ENCODE assay signal across 15 cellular contexts in the genomic region with DNA sequence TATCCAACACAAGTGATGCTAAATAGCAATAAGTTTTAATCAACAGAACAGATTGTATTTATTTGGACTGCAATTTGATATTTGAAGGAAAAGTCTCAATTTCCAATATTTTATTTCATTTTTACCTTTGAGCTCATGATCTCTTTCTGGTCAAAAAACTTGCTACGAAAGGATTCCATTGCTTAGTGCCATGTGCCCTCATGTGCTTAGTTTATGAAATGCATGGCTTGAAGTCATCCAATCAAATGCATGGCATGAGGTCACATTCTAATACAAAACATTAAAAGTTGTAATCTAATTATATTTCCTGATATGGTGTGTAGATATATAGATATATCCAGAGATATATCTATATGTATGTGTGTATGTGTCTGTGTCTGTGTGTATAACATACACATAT.
DNase-seq lines count a peak whose midpoint lies in the region; ATAC-seq and TF ChIP-seq lines count a peak whose summit lies in the region.
"Had no signal": no experiment of that assay in that cellular context is flagged by ENCODE, and none has a peak within 500 bp of the region (broad histone marks: within the 10 kb centered on the region; RNA-seq: fewer than 3 reads in every experiment).

No MANE protein-coding gene starts in this region.

- H3K79me2 ChIP-seq in SK-N-SH (ENCODE audit: insufficient read depth) = no peaks in the 10 kb centered on the region

- no peak overlapping the region for H3K4me2 ChIP-seq in SK-N-SH

- no peak overlapping the region for H2AFZ ChIP-seq in SK-N-SH (ENCODE audit: low read depth)

- ATAC-seq in SK-N-SH treated with all-trans-retinoic acid at 6 μM for 48 hours = no peak

- H3K27ac ChIP-seq in SK-N-SH (ENCODE audit: low read depth in 2 of 2, low read length in 1 of 2) = no peak overlapping the region
- H3K27ac ChIP-seq: skin epidermis had no signal

- H3K4me3 ChIP-seq in SK-N-SH (ENCODE audit: low read depth in 2 of 2, low read length in 1 of 2) (no peak overlapping the region), NB4 (ENCODE audit: low read depth, low read length) (no peak overlapping the region)
- H3K4me3 ChIP-seq: skin epidermis had no signal

- no peaks in the 10 kb centered on the region for H3K4me1 ChIP-seq in SK-N-SH (ENCODE audit: control insufficient read depth in 1 of 2, insufficient read depth in 2 of 2, low read depth in 1 of 2, low read length in 1 of 2)

- no peaks in the 10 kb centered on the region for H3K36me3 Mint-ChIP-seq in progenitor cell of endocrine pancreas (ENCODE audit: insufficient read depth)

- TF ChIP-seq CTCF in SK-N-SH (IDR thresholded peaks at IDR 0.05) = peak; percentile 31; the same call in 1 of the 2 replicates
- TF ChIP-seq CTCF in NB4 (IDR thresholded peaks at IDR 0.05; ENCODE audit: low read depth, low read length) = no peak
- peak; percentile 41 for TF ChIP-seq CTCF in progenitor cell of endocrine pancreas (IDR thresholded peaks at IDR 0.05; ENCODE audit: unreplicated experiment)

- H4K20me1 ChIP-seq in SK-N-SH (ENCODE audit: insufficient read depth) = no peaks in the 10 kb centered on the region

- no peaks in the 10 kb centered on the region for H3K36me3 ChIP-seq in SK-N-SH (replicated peaks in 1 of 2; ENCODE audit: control insufficient read depth in 1 of 2, insufficient read depth in 2 of 2, low read length in 1 of 2)

- TF ChIP-seq POLR2A in NB4 (IDR thresholded peaks at IDR 0.05; ENCODE audit: extremely low read depth, insufficient read length) = no peak

- no peaks in the 10 kb centered on the region for H3K27me3 ChIP-seq in SK-N-SH (ENCODE audit: insufficient read depth)

- H3F3A ChIP-seq in SK-N-SH (replicated peaks; ENCODE audit: insufficient read depth) = no peaks in the 10 kb centered on the region

- 40% methylated on average over 1 of the region's 1 CpG for WGBS in SK-N-SH (ENCODE audit: low lambda C conversion rate)

- no peaks in the 10 kb centered on the region for H3K9me3 ChIP-seq in SK-N-SH

- CTCF ChIA-PET in SK-N-SH (lab: Yijun Ruan, JAX) = interaction anchor here (0.6 to 0.8 kb wide), 2 partner anchors 15 to 321 kb away, joined by 3 read pairs; partner anchors contain the start of gene ADGRB3

- POLR2A ChIA-PET in SK-N-SH (lab: Yijun Ruan, JAX) = no interaction called here

- DNase-seq in SK-N-SH (no peak), NB4 (ENCODE audit: low read depth) (peak; percentile 4), brain pericyte (ENCODE audit: low read depth, low spot score) (peak; percentile 10), progenitor cell of endocrine pancreas (ENCODE audit: low spot score, unreplicated experiment) (no peak), NCI-H774 (lab: John Stamatoyannopoulos, UW) (no peak), ureter (ENCODE audit: low spot score) (no peak)
- no peak for DNase-seq in activated CD4-positive, alpha-beta T cell treated with anti-CD3 and anti-CD28 coated beads for 48 hours
- DNase-seq: activated CD4-positive, alpha-beta T cell treated with anti-CD3 and anti-CD28 coated beads for 4 hours; activated naive CD4-positive, alpha-beta T cell treated with anti-CD3 and anti-CD28 coated beads for 36 hours; AML-193; effector CD4-positive, alpha-beta T cell; NCI-H1694 treated with DMSO at 0.1 percent for 48 hours; stimulated activated CD8-positive, alpha-beta memory T cell treated with anti-CD3 and anti-CD28 coated beads, Interleukin-4, amount 100 ng/mL, for 48 hours had no signal

- H3K27me3 Mint-ChIP-seq in progenitor cell of endocrine pancreas = no peaks in the 10 kb centered on the region

- no peaks in the 10 kb centered on the region for H3K4me1 Mint-ChIP-seq in progenitor cell of endocrine pancreas (ENCODE audit: low read depth)

- no peak overlapping the region for H3K4me3 Mint-ChIP-seq in progenitor cell of endocrine pancreas (ENCODE audit: low read depth)
- H3K4me3 Mint-ChIP-seq: activated naive CD4-positive, alpha-beta T cell treated with anti-CD3 and anti-CD28 coated beads for 36 hours had no signal

- H3K9me3 Mint-ChIP-seq in progenitor cell of endocrine pancreas (ENCODE audit: low read depth) = no peaks in the 10 kb centered on the region
- H3K9me3 Mint-ChIP-seq: activated naive CD4-positive, alpha-beta T cell treated with anti-CD3 and anti-CD28 coated beads for 36 hours had no signal

- no peak for TF ChIP-seq EP300 in SK-N-SH (IDR thresholded peaks at IDR 0.05; ENCODE audit: borderline replicate concordance in 1 of 2, low read depth in 1 of 2, low read length in 1 of 2)

- no peak overlapping the region for H3K9ac ChIP-seq in SK-N-SH

- H3K27ac Mint-ChIP-seq in progenitor cell of endocrine pancreas = no peak overlapping the region
- H3K27ac Mint-ChIP-seq: activated naive CD4-positive, alpha-beta T cell treated with anti-CD3 and anti-CD28 coated beads for 36 hours had no signal

- H3K9me2 ChIP-seq in SK-N-SH = no peaks in the 10 kb centered on the region

- peak; percentile 59 for TF ChIP-seq RAD21 in SK-N-SH (IDR thresholded peaks at IDR 0.05; ENCODE audit: low read length)

TF ChIP-seq in SK-N-SH, 30 proteins besides CTCF, POLR2A, EP300 and RAD21 (continues in another document):
- TF ChIP-seq TEAD4 (IDR thresholded peaks at IDR 0.05; ENCODE audit: borderline replicate concordance, insufficient read depth) (no peak), GATA2 (CRISPR knock-in tag; IDR thresholded peaks at IDR 0.05) (no peak), MXI1 (IDR thresholded peaks at IDR 0.05; ENCODE audit: low read depth, low read length) (no peak), MEF2A (IDR thresholded peaks at IDR 0.05; ENCODE audit: borderline replicate concordance, low read depth) (no peak), YY1 (IDR thresholded peaks at IDR 0.05; ENCODE audit: low read depth) (no peak)
- TF ChIP-seq, protein P1, sequence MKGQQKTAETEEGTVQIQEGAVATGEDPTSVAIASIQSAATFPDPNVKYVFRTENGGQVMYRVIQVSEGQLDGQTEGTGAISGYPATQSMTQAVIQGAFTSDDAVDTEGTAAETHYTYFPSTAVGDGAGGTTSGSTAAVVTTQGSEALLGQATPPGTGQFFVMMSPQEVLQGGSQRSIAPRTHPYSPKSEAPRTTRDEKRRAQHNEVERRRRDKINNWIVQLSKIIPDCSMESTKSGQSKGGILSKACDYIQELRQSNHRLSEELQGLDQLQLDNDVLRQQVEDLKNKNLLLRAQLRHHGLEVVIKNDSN (IDR thresholded peaks at IDR 0.05; ENCODE audit: borderline replicate concordance, low read depth) = no peak
- TF ChIP-seq, protein P2, sequence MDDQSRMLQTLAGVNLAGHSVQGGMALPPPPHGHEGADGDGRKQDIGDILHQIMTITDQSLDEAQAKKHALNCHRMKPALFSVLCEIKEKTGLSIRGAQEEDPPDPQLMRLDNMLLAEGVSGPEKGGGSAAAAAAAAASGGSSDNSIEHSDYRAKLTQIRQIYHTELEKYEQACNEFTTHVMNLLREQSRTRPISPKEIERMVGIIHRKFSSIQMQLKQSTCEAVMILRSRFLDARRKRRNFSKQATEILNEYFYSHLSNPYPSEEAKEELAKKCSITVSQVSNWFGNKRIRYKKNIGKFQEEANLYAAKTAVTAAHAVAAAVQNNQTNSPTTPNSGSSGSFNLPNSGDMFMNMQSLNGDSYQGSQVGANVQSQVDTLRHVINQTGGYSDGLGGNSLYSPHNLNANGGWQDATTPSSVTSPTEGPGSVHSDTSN (IDR thresholded peaks at IDR 0.05) = no peak

TF ChIP-seq in SK-N-SH treated with all-trans-retinoic acid at 6 μM for 48 hours, 23 proteins besides CTCF, POLR2A, EP300 and RAD21:
- no peak for TF ChIP-seq ISL1 (CRISPR knock-in tag; IDR thresholded peaks at IDR 0.05)

Comparison
In these comparisons a context has a peak if more than half of its experiments do, and no peak if none do; other contexts are left out.
1. DNase-seq: peak in NB4 (single experiment) and brain pericyte (single experiment); none in SK-N-SH (single experiment), progenitor cell of endocrine pancreas (single experiment), NCI-H774 (single experiment), activated CD4-positive, alpha-beta T cell treated with anti-CD3 and anti-CD28 coated beads for 48 hours (single experiment) and ureter (single experiment).